In the genomic region with DNA sequence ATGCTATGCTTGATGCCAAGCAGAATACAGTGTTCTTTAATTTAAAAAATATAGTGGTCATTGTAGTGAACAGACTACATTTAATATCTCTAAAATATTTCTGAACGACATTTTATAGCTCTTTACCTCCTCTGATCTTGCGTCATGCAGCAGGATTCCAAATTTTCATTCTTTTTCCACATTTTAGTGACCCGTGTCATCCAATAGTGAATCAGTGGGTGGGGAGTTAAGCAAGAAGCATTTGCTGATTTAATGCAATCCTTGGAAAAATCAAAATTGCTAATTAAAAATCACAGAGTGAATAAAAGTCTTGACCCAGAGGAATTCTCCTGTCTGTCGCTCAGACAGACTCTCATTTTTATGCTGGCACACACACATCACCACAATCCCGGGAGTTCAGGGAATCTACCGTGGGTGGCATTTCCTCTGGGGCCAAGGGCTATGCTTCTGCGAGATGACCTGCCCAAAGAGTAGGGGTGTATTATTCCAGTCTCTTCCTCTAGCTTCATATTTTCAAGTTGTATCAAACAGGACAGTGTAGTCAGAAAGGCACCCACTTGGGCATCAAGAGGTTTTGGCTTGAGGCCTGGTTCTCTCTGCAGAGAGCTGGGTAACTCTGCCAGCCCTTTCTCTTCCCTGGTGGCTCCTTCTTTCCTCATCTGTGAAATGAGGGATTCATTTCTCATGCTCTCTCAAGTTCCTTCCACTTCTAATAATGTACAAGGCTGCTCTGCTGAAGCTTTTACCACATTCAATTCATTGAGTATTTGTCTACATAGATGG, we compare ENCODE assay signal across 18 cellular contexts. TPM values are rescaled to one million over a fixed set of nuclear protein-coding genes. Genes with fewer than 3 reads are reported as not detected.
"Had no signal": no experiment of that assay in that cellular context is flagged by ENCODE, and none has a peak within 500 bp of the region (broad histone marks: within the 10 kb centered on the region; RNA-seq: fewer than 3 reads in every experiment).

No MANE protein-coding gene starts in this region.

- H3K9me3 Mint-ChIP-seq: activated naive CD8-positive, alpha-beta T cell treated with anti-CD3 and anti-CD28 coated beads, Interleukin-2, amount 50 U/mL, for 24 hours; activated T-cell treated with anti-CD3 and anti-CD28 coated beads, Interleukin-2, amount 50 U/mL, for 4 hours; stimulated activated naive CD8-positive, alpha-beta T cell treated with anti-CD3 and anti-CD28 coated beads, Interleukin-15, Interleukin-2, amounts not matched to agents 100 ng/mL and 50 ng/mL, for 24 hours had no signal

- H3K36me3 Mint-ChIP-seq: activated CD8-positive, alpha-beta memory T cell treated with anti-CD3 and anti-CD28 coated beads, Interleukin-2, amount 10 ng/mL, durations not matched to agents 7 days and 5 days had no signal

- H3K27ac Mint-ChIP-seq: activated CD8-positive, alpha-beta memory T cell treated with anti-CD3 and anti-CD28 coated beads, Interleukin-2, amount 10 ng/mL, durations not matched to agents 7 days and 5 days; activated naive CD8-positive, alpha-beta T cell treated with anti-CD3 and anti-CD28 coated beads, Interleukin-2, amount 50 U/mL, for 24 hours; stimulated activated naive CD8-positive, alpha-beta T cell treated with anti-CD3 and anti-CD28 coated beads, Interleukin-15, Interleukin-2, amounts not matched to agents 100 ng/mL and 50 ng/mL, for 24 hours had no signal

- H3K4me3 Mint-ChIP-seq: activated CD8-positive, alpha-beta memory T cell treated with anti-CD3 and anti-CD28 coated beads, Interleukin-2, amount 10 ng/mL, durations not matched to agents 7 days and 5 days; activated naive CD8-positive, alpha-beta T cell treated with anti-CD3 and anti-CD28 coated beads, Interleukin-2, amount 50 U/mL, for 24 hours; activated T-cell treated with anti-CD3 and anti-CD28 coated beads, Interleukin-2, amount 50 U/mL, for 4 hours; stimulated activated naive CD8-positive, alpha-beta T cell treated with anti-CD3 and anti-CD28 coated beads, Interleukin-15, Interleukin-2, amounts not matched to agents 100 ng/mL and 50 ng/mL, for 24 hours had no signal

- DNase-seq: activated CD4-positive, alpha-beta T cell treated with anti-CD3 and anti-CD28 coated beads for 1 hour; activated CD4-positive, alpha-beta T cell treated with anti-CD3 and anti-CD28 coated beads, Interleukin-2, amount 50 U/mL, for 48 hours; activated CD8-positive, alpha-beta memory T cell treated with anti-CD3 and anti-CD28 coated beads, Interleukin-2, amount 10 ng/mL, durations not matched to agents 7 days and 5 days; activated naive CD8-positive, alpha-beta T cell treated with anti-CD3 and anti-CD28 coated beads, Interleukin-2, amount 50 U/mL, for 24 hours; activated T-cell treated with anti-CD3 and anti-CD28 coated beads, Interleukin-2, amount 50 U/mL, for 4 hours; colonic mucosa; esophagus squamous epithelium; head of caudate nucleus; mesendoderm; stimulated activated CD4-positive, alpha-beta T cell treated with anti-CD3 and anti-CD28 coated beads, Interleukin-15, amount 100 ng/mL, for 24 hours; stimulated activated CD4-positive, alpha-beta T cell treated with anti-CD3 and anti-CD28 coated beads, Interleukin-4, amount 100 ng/mL, for 24 hours; T-helper 9 cell had no signal

- H3K4me3 ChIP-seq: cardiac muscle cell, colonic mucosa, esophagus squamous epithelium, thoracic aorta had no signal

- ATAC-seq: activated CD8-positive, alpha-beta memory T cell treated with anti-CD3 and anti-CD28 coated beads, Interleukin-2, amount 10 ng/mL, durations not matched to agents 7 days and 5 days had no signal

RNA-seq across cellular contexts. Expression of a gene that starts 24.8 kb away (rescaled TPM):
- total RNA-seq: activated T-cell treated with anti-CD3 and anti-CD28 coated beads, Interleukin-2, amount 50 U/mL, for 4 hours; cardiac muscle cell; colonic mucosa; esophagus squamous epithelium; osteocyte; skeletal muscle tissue; thoracic aorta; urinary bladder had no signal
